In genomic region chr1:205296154-205296553, GRCh38 we compare ENCODE assay signal across 21 cellular contexts. TPM values are rescaled to one million over a fixed set of nuclear protein-coding genes. Genes with fewer than 3 reads are reported as not detected.
DNase-seq lines count a peak whose midpoint lies in the region; ATAC-seq and TF ChIP-seq lines count a peak whose summit lies in the region.
"Had no signal": no experiment of that assay in that cellular context is flagged by ENCODE, and none has a peak within 500 bp of the region (broad histone marks: within the 10 kb centered on the region; RNA-seq: fewer than 3 reads in every experiment).

No MANE protein-coding gene starts in this region.

- CTCF ChIA-PET in MCF 10A (lab: Yijun Ruan, JAX): interaction anchor here (0.6 to 17.1 kb wide), 6 partner anchors 18 to 320 kb away, joined by 3 to 197 read pairs (median 4); partner anchors contain the start of gene NUAK2

- H3K9ac ChIP-seq in mucosa of rectum (ENCODE audit: low read depth in 1 of 2, low read length in 2 of 2): no peak overlapping the region

- no TSS peak for BruUV-seq in MCF 10A (replicated peaks; lab: Mats Ljungman, UMichigan)

- peaks cover 7% of the 10 kb centered on the region for H3K36me3 Mint-ChIP-seq in MCF 10A (ENCODE audit: insufficient read depth, unreplicated experiment)
- H3K36me3 Mint-ChIP-seq in activated T-helper 17 cell treated with anti-CD3 and anti-CD28 coated beads, Interleukin-2, amount 50 U/mL, for 72 hours (ENCODE audit: low read depth): no peaks in the 10 kb centered on the region

- TF ChIP-seq CTCF in MCF 10A (IDR thresholded peaks at IDR 0.05; ENCODE audit: unreplicated experiment) (no peak), breast epithelium (IDR thresholded peaks at IDR 0.05) (no peak), GM13977 (IDR thresholded peaks at IDR 0.05; ENCODE audit: extremely low read depth, insufficient read depth, missing control alignments) (no peak)

- H3K27ac ChIP-seq in breast epithelium: no peak overlapping the region
- H3K27ac ChIP-seq in mucosa of rectum (ENCODE audit: low read depth in 2 of 2, low read length in 2 of 2): peak overlapping the region; percentile 6 to 48
- H3K27ac ChIP-seq: adrenal gland, right atrium auricular region had no signal

- H3K4me3 ChIP-seq in breast epithelium (no peak overlapping the region), mucosa of rectum (ENCODE audit: low read length in 2 of 2) (no peak overlapping the region)
- H3K4me3 ChIP-seq: adrenal gland, right atrium auricular region had no signal

- POLR2A ChIA-PET in MCF 10A (lab: Yijun Ruan, JAX): interaction anchor here (0.6 to 13.2 kb wide), 6 partner anchors 11 to 1342 kb away, joined by 3 to 243 read pairs (median 44); partner anchors contain the start of gene NUAK2

- no peaks in the 10 kb centered on the region for H3K9me3 Mint-ChIP-seq in MCF 10A (ENCODE audit: unreplicated experiment)
- H3K9me3 Mint-ChIP-seq in activated T-helper 17 cell treated with anti-CD3 and anti-CD28 coated beads, Interleukin-2, amount 50 U/mL, for 72 hours: no peaks in the 10 kb centered on the region
- H3K9me3 Mint-ChIP-seq: CD14-positive monocyte; stimulated activated effector memory CD8-positive, alpha-beta T cell treated with anti-CD3 and anti-CD28 coated beads, Interleukin-12 subunit alpha, Interleukin-12 subunit beta, amount 100 ng/mL, for 72 hours had no signal

- ATAC-seq in activated T-helper 17 cell treated with anti-CD3 and anti-CD28 coated beads, Interleukin-2, amount 50 U/mL, for 72 hours (replicated peaks): peak; percentile 35
- ATAC-seq in HG03432 (IDR thresholded peaks at IDR 0.05; ENCODE audit: unreplicated experiment): no peak
- ATAC-seq: stimulated activated effector memory CD8-positive, alpha-beta T cell treated with anti-CD3 and anti-CD28 coated beads, Interleukin-12 subunit alpha, Interleukin-12 subunit beta, amount 100 ng/mL, for 72 hours had no signal

- in situ Hi-C loops in GM13977 (cut with MboI; ENCODE audit: low pct_unique_long_range_greater_than_20kb, low sequenced_read_pairs, unreplicated experiment): no loop called here

- no peak for TF ChIP-seq POLR2A in breast epithelium (IDR thresholded peaks at IDR 0.05)

- H3K4me1 ChIP-seq in breast epithelium (no peaks in the 10 kb centered on the region), mucosa of rectum (ENCODE audit: control insufficient read depth in 2 of 2, insufficient read depth in 2 of 2, low read length in 2 of 2) (peaks cover 13 to 19% of the 10 kb centered on the region in 2 donors)

- no peaks in the 10 kb centered on the region for H3K27me3 Mint-ChIP-seq in MCF 10A (ENCODE audit: insufficient read depth, unreplicated experiment)
- no peaks in the 10 kb centered on the region for H3K27me3 Mint-ChIP-seq in activated T-helper 17 cell treated with anti-CD3 and anti-CD28 coated beads, Interleukin-2, amount 50 U/mL, for 72 hours

- H3K27me3 ChIP-seq in breast epithelium (no peaks in the 10 kb centered on the region), mucosa of rectum (ENCODE audit: control insufficient read depth in 2 of 2, insufficient read depth in 2 of 2, low read length in 2 of 2) (no peaks in the 10 kb centered on the region)
- H3K27me3 ChIP-seq: adrenal gland, right atrium auricular region had no signal

- H3K36me3 ChIP-seq in breast epithelium: no peaks in the 10 kb centered on the region
- H3K36me3 ChIP-seq in mucosa of rectum (ENCODE audit: control insufficient read depth in 2 of 2, insufficient read depth in 2 of 2, low read length in 2 of 2): no peaks in the 10 kb centered on the region
- H3K36me3 ChIP-seq: adrenal gland, right atrium auricular region had no signal

- peak overlapping the region; percentile 77 for H3K27ac Mint-ChIP-seq in MCF 10A (ENCODE audit: low read depth, unreplicated experiment)
- peak overlapping the region; percentile 54 for H3K27ac Mint-ChIP-seq in activated T-helper 17 cell treated with anti-CD3 and anti-CD28 coated beads, Interleukin-2, amount 50 U/mL, for 72 hours
- H3K27ac Mint-ChIP-seq: stimulated activated effector memory CD8-positive, alpha-beta T cell treated with anti-CD3 and anti-CD28 coated beads, Interleukin-12 subunit alpha, Interleukin-12 subunit beta, amount 100 ng/mL, for 72 hours had no signal

- intact Hi-C loops in MCF 10A (cut with micrococcal nuclease): no loop called here
- intact Hi-C loops in breast epithelium (cut with DNase I; ENCODE audit: low total_unique reads): loop anchor here (5.0 kb wide), 1 partner anchor 466 kb away; no protein-coding TSS in a partner anchor

- peaks cover 62% of the 10 kb centered on the region for H3K4me1 Mint-ChIP-seq in MCF 10A (ENCODE audit: insufficient read depth, unreplicated experiment)
- peaks cover 21% of the 10 kb centered on the region for H3K4me1 Mint-ChIP-seq in activated T-helper 17 cell treated with anti-CD3 and anti-CD28 coated beads, Interleukin-2, amount 50 U/mL, for 72 hours

- H3K9me3 ChIP-seq in breast epithelium (no peaks in the 10 kb centered on the region), mucosa of rectum (ENCODE audit: control insufficient read depth in 2 of 2, low read length in 2 of 2) (no peaks in the 10 kb centered on the region)
- H3K9me3 ChIP-seq: adrenal gland, right atrium auricular region had no signal

- H3K4me3 Mint-ChIP-seq in MCF 10A (ENCODE audit: unreplicated experiment): no peak overlapping the region
- no peak overlapping the region for H3K4me3 Mint-ChIP-seq in activated T-helper 17 cell treated with anti-CD3 and anti-CD28 coated beads, Interleukin-2, amount 50 U/mL, for 72 hours
- H3K4me3 Mint-ChIP-seq: CD14-positive monocyte; stimulated activated effector memory CD8-positive, alpha-beta T cell treated with anti-CD3 and anti-CD28 coated beads, Interleukin-12 subunit alpha, Interleukin-12 subunit beta, amount 100 ng/mL, for 72 hours had no signal

- DNase-seq in MCF 10A (ENCODE audit: unreplicated experiment) (no peak), breast epithelium (ENCODE audit: low spot score in 2 of 2) (no peak), GM13977 (ENCODE audit: low spot score) (no peak), hippocampal formation (lab: John Stamatoyannopoulos, UW) (no peak), NCI-H2171 treated with DMSO at 0.1 percent for 48 hours (lab: John Stamatoyannopoulos, UW) (no peak)
- DNase-seq: ACHN; adrenal gland; cerebellar nuclear complex; DND-41; effector memory CD4-positive, alpha-beta T cell; NCI-H2029; NCI-H510A; nucleus accumbens; SHP77 treated with DMSO at 0.1 percent for 48 hours; T-helper 2 cell had no signal

RNA-seq across cellular contexts. Expression of gene NUAK2, which starts 25.4 kb away (rescaled TPM):
- total RNA-seq in MCF 10A (2022): 2.8 and 6.0 TPM in 2 replicates
- 1 to 10 TPM in 2 of 3 donors, under 1 TPM in 1; 0.98 to 2.2 (median 1.1) TPM for total RNA-seq in breast epithelium
- 1 to 10 TPM; 1.2 to 2.9 TPM for total RNA-seq in activated T-helper 17 cell treated with anti-CD3 and anti-CD28 coated beads, Interleukin-2, amount 50 U/mL, for 72 hours

Comparison
In these comparisons a context has a peak if more than half of its experiments do, and no peak if none do; other contexts are left out.
1. H3K27ac ChIP-seq: peak in mucosa of rectum (2 of 2); none in breast epithelium (0 of 2).